Comparison of ENCODE assay signal across 9 cellular contexts in genomic region chr11:57336111-57336666, GRCh38. TPM values are rescaled to one million over a fixed set of nuclear protein-coding genes. Genes with fewer than 3 reads are reported as not detected.
A peak's percentile ranks its signal among the peaks of the same experiment; 100 is the strongest.
DNase-seq lines count a peak whose midpoint lies in the region; ATAC-seq and TF ChIP-seq lines count a peak whose summit lies in the region.
"Had no signal": no experiment of that assay in that cellular context is flagged by ENCODE, and none has a peak within 500 bp of the region (broad histone marks: within the 10 kb centered on the region; RNA-seq: fewer than 3 reads in every experiment).

No MANE protein-coding gene starts in this region.

- ATAC-seq in heart left ventricle (peak in 2 of 4 donors; percentile 3 to 10), left cardiac atrium (no peak)
- peak; percentile 13 for ATAC-seq in activated T-cell treated with anti-CD3 and anti-CD28 coated beads, Interleukin-2, amount 50 U/mL, for 72 hours (replicated peaks in 1 of 2)

- H3K27ac Mint-ChIP-seq in activated T-cell treated with anti-CD3 and anti-CD28 coated beads, Interleukin-2, amount 50 U/mL, for 72 hours: peak overlapping the region; percentile 99

- TF ChIP-seq POLR2A in heart left ventricle (IDR thresholded peaks at IDR 0.05): no peak

- peaks cover 47% of the 10 kb centered on the region for H3K4me1 Mint-ChIP-seq in activated T-cell treated with anti-CD3 and anti-CD28 coated beads, Interleukin-2, amount 50 U/mL, for 72 hours (ENCODE audit: low read depth)

- no peak for TF ChIP-seq CTCF in heart left ventricle (IDR thresholded peaks at IDR 0.05)

- H3K27me3 ChIP-seq in heart left ventricle (no peaks in the 10 kb centered on the region), stomach smooth muscle (ENCODE audit: control insufficient read depth in 1 of 2, insufficient read depth in 2 of 2, low read length in 2 of 2) (peaks cover 0 to 2% of the 10 kb centered on the region in 2 donors)

- WGBS in heart left ventricle, 4 donors: 36 to 44% (median 41%) methylated on average over 12 of the region's 12 CpGs

- H3K9me3 Mint-ChIP-seq in activated T-cell treated with anti-CD3 and anti-CD28 coated beads, Interleukin-2, amount 50 U/mL, for 72 hours: no peaks in the 10 kb centered on the region

- H3K9me3 ChIP-seq in heart left ventricle (no peaks in the 10 kb centered on the region), iPS-18c (ENCODE audit: control insufficient read depth, insufficient read depth, low read length) (no peaks in the 10 kb centered on the region), stomach smooth muscle (ENCODE audit: control insufficient read depth in 2 of 2, low read length in 2 of 2) (no peaks in the 10 kb centered on the region)

- peak overlapping the region; percentile 81 to 93 for H3K9ac ChIP-seq in stomach smooth muscle (ENCODE audit: low read length in 2 of 2)

- DNase-seq in heart left ventricle (no peak), left cardiac atrium (no peak), dedifferentiated amniotic fluid mesenchymal stem cell (ENCODE audit: extremely low spot score) (no peak), DMS153 treated with DMSO at 0.1 percent for 48 hours (lab: John Stamatoyannopoulos, UW; ENCODE audit: unreplicated experiment) (no peak), SKM-1 (lab: John Stamatoyannopoulos, UW; ENCODE audit: unreplicated experiment) (no peak)
- peak in 1 of 2 donors; percentile 24 for DNase-seq in activated T-cell treated with anti-CD3 and anti-CD28 coated beads, Interleukin-2, amount 50 U/mL, for 72 hours

- H3K36me3 ChIP-seq in heart left ventricle (peaks cover 0 to 32% (median 28%) of the 10 kb centered on the region in 9 donors), stomach smooth muscle (ENCODE audit: control insufficient read depth in 2 of 2, insufficient read depth in 2 of 2, low read length in 2 of 2) (peaks cover 18 to 22% of the 10 kb centered on the region in 2 donors)

- peaks cover 12 to 19% of the 10 kb centered on the region in 2 donors for H3K36me3 Mint-ChIP-seq in activated T-cell treated with anti-CD3 and anti-CD28 coated beads, Interleukin-2, amount 50 U/mL, for 72 hours (ENCODE audit: insufficient read depth in 2 of 2)

- H3K27me3 Mint-ChIP-seq in activated T-cell treated with anti-CD3 and anti-CD28 coated beads, Interleukin-2, amount 50 U/mL, for 72 hours (ENCODE audit: low read depth): peaks cover 6% of the 10 kb centered on the region

- H3K4me3 ChIP-seq in heart left ventricle (peak overlapping the region; percentile 62 to 94 (median 84)), iPS-18c (ENCODE audit: insufficient read depth, low read depth, low read length) (peak overlapping the region; percentile 82; the same call in 1 of the 2 replicates), stomach smooth muscle (ENCODE audit: low read length in 2 of 2) (peak overlapping the region; percentile 55 to 81)

- H3K4me1 ChIP-seq in heart left ventricle (peaks cover 0 to 25% (median 16%) of the 10 kb centered on the region in 12 donors), stomach smooth muscle (ENCODE audit: control insufficient read depth, insufficient read depth, low read length) (peaks cover 19% of the 10 kb centered on the region)

- peak overlapping the region; percentile 70 to 96 (median 84) for H3K27ac ChIP-seq in heart left ventricle
- peak overlapping the region; percentile 78 for H3K27ac ChIP-seq in stomach smooth muscle (ENCODE audit: low read length)

- H3K4me3 Mint-ChIP-seq in activated T-cell treated with anti-CD3 and anti-CD28 coated beads, Interleukin-2, amount 50 U/mL, for 72 hours: peak overlapping the region; percentile 93 to 98

- intact Hi-C loops in heart left ventricle (cut with DNase I): loop anchor here in 1 of 10 donors (5.0 kb wide), 1 partner anchor 191 kb away; no protein-coding TSS in a partner anchor
- intact Hi-C loops in left cardiac atrium (cut with DNase I): no loop called here

RNA-seq across cellular contexts. Expression of gene SSRP1, which starts 0.5 kb away (rescaled TPM):
- 10 to 100 TPM; 31.8 to 60.4 (median 41.6) TPM for total RNA-seq in heart left ventricle
- 10 to 100 TPM; 21.8 to 86.5 TPM for polyA plus RNA-seq in heart left ventricle
- 10 to 100 TPM; 34.7 to 45.5 TPM for total RNA-seq in left cardiac atrium
- 100 to 1,000 TPM; 213 to 254 TPM for total RNA-seq in activated T-cell treated with anti-CD3 and anti-CD28 coated beads, Interleukin-2, amount 50 U/mL, for 72 hours

RNA-seq across cellular contexts. Expression of gene P2RX3, which starts 2.0 kb away (rescaled TPM):
- total RNA-seq in heart left ventricle (1 to 10 TPM in 7 of 9 donors, under 1 TPM in 2; 0.63 to 7.1 (median 1.5) TPM), left cardiac atrium (1 to 10 TPM in 1 of 2 donors, under 1 TPM in 1; 0.84 to 1.7 TPM)
- under 1 TPM; 0.35 to 0.72 TPM for polyA plus RNA-seq in heart left ventricle
- total RNA-seq in activated T-cell treated with anti-CD3 and anti-CD28 coated beads, Interleukin-2, amount 50 U/mL, for 72 hours: not detected
- total RNA-seq: glomerular endothelial cell had no signal

RNA-seq across cellular contexts. Expression of gene TNKS1BP1, which starts 11.4 kb away (rescaled TPM):
- total RNA-seq in heart left ventricle: 10 to 100 TPM; 25.3 to 68.3 (median 33.1) TPM
- 10 to 100 TPM; 36.9 to 45.3 TPM for polyA plus RNA-seq in heart left ventricle
- total RNA-seq in left cardiac atrium: 10 to 100 TPM; 73.6 to 82.6 TPM
- total RNA-seq in activated T-cell treated with anti-CD3 and anti-CD28 coated beads, Interleukin-2, amount 50 U/mL, for 72 hours: 10 to 100 TPM; 16.9 to 23.8 TPM

RNA-seq across cellular contexts. Expression of gene PRG3, which starts 44.8 kb away (rescaled TPM):
- not detected for total RNA-seq in heart left ventricle
- polyA plus RNA-seq in heart left ventricle: not detected
- total RNA-seq in left cardiac atrium: not detected
- not detected for total RNA-seq in activated T-cell treated with anti-CD3 and anti-CD28 coated beads, Interleukin-2, amount 50 U/mL, for 72 hours
- total RNA-seq: glomerular endothelial cell had no signal

RNA-seq across cellular contexts. Expression of gene PRG2, which starts 54.3 kb away (rescaled TPM):
- total RNA-seq in heart left ventricle: under 1 TPM in 4 of 9 donors, not detected in 5; 0.14 to 0.27 (median 0.22) TPM
- polyA plus RNA-seq in heart left ventricle: under 1 TPM in 1 of 2 donors, not detected in 1; 0.04 TPM
- total RNA-seq in left cardiac atrium: not detected
- total RNA-seq in activated T-cell treated with anti-CD3 and anti-CD28 coated beads, Interleukin-2, amount 50 U/mL, for 72 hours: 1 to 10 TPM; 3.9 to 5.2 TPM
- total RNA-seq: glomerular endothelial cell had no signal

Comparison
In these comparisons a context has a peak if more than half of its experiments do, and no peak if none do; other contexts are left out.
1. ATAC-seq: peak in activated T-cell treated with anti-CD3 and anti-CD28 coated beads, Interleukin-2, amount 50 U/mL, for 72 hours (2 of 2); none in left cardiac atrium (0 of 2).
2. Peak in every context shown above with its lines, with median percentiles within 50 percentile points of each other: H3K4me3 ChIP-seq.